Comparison of ENCODE assay signal across 1 cellular context in the genomic region with DNA sequence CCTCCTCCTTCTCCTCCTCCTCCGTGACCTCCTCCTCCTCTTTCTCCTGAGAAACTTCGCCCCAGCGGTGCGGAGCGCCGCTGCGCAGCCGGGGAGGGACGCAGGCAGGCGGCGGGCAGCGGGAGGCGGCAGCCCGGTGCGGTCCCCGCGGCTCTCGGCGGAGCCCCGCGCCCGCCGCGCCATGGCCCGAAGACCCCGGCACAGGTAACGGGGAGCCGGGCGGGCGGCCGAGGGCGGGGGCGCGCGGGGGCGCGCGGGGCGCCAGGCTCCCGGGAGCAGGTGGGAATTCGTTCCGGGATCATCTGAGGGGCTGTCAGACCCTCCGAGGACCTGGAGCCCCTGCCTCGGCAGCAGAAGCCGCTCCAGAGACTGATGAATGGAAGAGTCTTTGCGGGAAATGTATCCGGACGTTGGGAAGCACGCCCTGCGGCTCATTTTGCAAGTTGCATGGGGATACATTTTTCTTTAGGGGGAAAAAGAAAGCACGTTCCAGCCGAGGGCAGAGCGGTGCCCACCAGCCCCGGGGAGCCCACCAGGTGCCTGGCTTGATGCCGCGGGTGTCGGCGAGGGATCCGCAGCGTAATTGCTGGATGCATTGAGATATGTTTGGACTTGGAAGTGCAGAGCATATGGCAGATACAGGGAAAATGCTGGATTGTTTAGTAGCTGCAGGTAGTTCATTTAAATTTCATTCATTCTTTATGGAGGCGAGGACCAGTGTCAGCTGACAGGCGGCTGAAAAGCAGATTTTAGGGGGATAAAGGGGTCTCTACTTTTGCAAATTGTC.
A peak's percentile ranks its signal among the peaks of the same experiment; 100 is the strongest.
TF ChIP-seq lines count a peak whose summit lies in the region.

No MANE protein-coding gene starts in this region.

TF ChIP-seq in K562, 482 proteins besides CTCF, POLR2A, EP300 and RAD21 (continued from another document):
- peak; percentile 67; the same call in 1 of the 2 replicates for TF ChIP-seq ZBTB7A (IDR thresholded peaks at IDR 0.05; ENCODE audit: borderline replicate concordance, control insufficient read depth, low read depth, low read length)
- TF ChIP-seq MYC (IDR thresholded peaks at IDR 0.05; ENCODE audit: low read depth, low read length), result no peak; the same call in 1 of the 2 replicates
- TF ChIP-seq MYC (CRISPR knock-in tag; IDR thresholded peaks at IDR 0.05; ENCODE audit: borderline replicate concordance, low read depth), result 0 out of 2 replicates have a peak, but pooled peaks have one; percentile 19
- peak; percentile 26; the same call in 1 of the 2 replicates for TF ChIP-seq GATAD2B (IDR thresholded peaks at IDR 0.05; ENCODE audit: borderline replicate concordance)
- TF ChIP-seq, protein P1, sequence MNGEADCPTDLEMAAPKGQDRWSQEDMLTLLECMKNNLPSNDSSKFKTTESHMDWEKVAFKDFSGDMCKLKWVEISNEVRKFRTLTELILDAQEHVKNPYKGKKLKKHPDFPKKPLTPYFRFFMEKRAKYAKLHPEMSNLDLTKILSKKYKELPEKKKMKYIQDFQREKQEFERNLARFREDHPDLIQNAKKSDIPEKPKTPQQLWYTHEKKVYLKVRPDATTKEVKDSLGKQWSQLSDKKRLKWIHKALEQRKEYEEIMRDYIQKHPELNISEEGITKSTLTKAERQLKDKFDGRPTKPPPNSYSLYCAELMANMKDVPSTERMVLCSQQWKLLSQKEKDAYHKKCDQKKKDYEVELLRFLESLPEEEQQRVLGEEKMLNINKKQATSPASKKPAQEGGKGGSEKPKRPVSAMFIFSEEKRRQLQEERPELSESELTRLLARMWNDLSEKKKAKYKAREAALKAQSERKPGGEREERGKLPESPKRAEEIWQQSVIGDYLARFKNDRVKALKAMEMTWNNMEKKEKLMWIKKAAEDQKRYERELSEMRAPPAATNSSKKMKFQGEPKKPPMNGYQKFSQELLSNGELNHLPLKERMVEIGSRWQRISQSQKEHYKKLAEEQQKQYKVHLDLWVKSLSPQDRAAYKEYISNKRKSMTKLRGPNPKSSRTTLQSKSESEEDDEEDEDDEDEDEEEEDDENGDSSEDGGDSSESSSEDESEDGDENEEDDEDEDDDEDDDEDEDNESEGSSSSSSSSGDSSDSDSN (IDR thresholded peaks at IDR 0.05; ENCODE audit: borderline replicate concordance in 1 of 2, low read depth in 2 of 2, low read length in 2 of 2), result peak; percentile 76 to 95; a peak in 3 of 4 replicates
- TF ChIP-seq SP2 (IDR thresholded peaks at IDR 0.05; ENCODE audit: extremely low read depth, low read depth, low read length, poor library complexity, severe bottlenecking), result no peak
- TF ChIP-seq CBX1 (IDR thresholded peaks at IDR 0.05; ENCODE audit: low read depth), result no peak
- 0 out of 2 replicates have a peak, but pooled peaks have one; percentile 12 for TF ChIP-seq ZFX (CRISPR knock-in tag; IDR thresholded peaks at IDR 0.05)
- TF ChIP-seq HNRNPLL (IDR thresholded peaks at IDR 0.05; ENCODE audit: low read depth, low read length, poor library complexity, severe bottlenecking), result peak; percentile 54
- TF ChIP-seq PHF8 (IDR thresholded peaks at IDR 0.05; ENCODE audit: borderline replicate concordance, low read length), result 0 out of 2 replicates have a peak, but pooled peaks have one; percentile 1
- 0 out of 4 replicates have a peak, but pooled peaks of 1 of the 2 experiments have one; percentile 11 for TF ChIP-seq KDM1A (IDR thresholded peaks at IDR 0.05)
- TF ChIP-seq POLR2AphosphoS5 (IDR thresholded peaks at IDR 0.05; ENCODE audit: control insufficient read depth, insufficient read depth, low read depth, low read length), result 0 out of 2 replicates have a peak, but pooled peaks have one; percentile 45
- no peak for TF ChIP-seq ZNF785 (CRISPR knock-in tag; IDR thresholded peaks at IDR 0.05)
- TF ChIP-seq CBX3 (IDR thresholded peaks at IDR 0.05; ENCODE audit: borderline replicate concordance in 1 of 2, low read length in 2 of 2), result no peak
- peak; percentile 44 for TF ChIP-seq RBFOX2 (IDR thresholded peaks at IDR 0.05; ENCODE audit: low read depth, low read length)
- TF ChIP-seq CXXC5 (CRISPR knock-in tag; IDR thresholded peaks at IDR 0.05), result peak; percentile 25; the same call in 1 of the 2 replicates
- TF ChIP-seq, protein P2, sequence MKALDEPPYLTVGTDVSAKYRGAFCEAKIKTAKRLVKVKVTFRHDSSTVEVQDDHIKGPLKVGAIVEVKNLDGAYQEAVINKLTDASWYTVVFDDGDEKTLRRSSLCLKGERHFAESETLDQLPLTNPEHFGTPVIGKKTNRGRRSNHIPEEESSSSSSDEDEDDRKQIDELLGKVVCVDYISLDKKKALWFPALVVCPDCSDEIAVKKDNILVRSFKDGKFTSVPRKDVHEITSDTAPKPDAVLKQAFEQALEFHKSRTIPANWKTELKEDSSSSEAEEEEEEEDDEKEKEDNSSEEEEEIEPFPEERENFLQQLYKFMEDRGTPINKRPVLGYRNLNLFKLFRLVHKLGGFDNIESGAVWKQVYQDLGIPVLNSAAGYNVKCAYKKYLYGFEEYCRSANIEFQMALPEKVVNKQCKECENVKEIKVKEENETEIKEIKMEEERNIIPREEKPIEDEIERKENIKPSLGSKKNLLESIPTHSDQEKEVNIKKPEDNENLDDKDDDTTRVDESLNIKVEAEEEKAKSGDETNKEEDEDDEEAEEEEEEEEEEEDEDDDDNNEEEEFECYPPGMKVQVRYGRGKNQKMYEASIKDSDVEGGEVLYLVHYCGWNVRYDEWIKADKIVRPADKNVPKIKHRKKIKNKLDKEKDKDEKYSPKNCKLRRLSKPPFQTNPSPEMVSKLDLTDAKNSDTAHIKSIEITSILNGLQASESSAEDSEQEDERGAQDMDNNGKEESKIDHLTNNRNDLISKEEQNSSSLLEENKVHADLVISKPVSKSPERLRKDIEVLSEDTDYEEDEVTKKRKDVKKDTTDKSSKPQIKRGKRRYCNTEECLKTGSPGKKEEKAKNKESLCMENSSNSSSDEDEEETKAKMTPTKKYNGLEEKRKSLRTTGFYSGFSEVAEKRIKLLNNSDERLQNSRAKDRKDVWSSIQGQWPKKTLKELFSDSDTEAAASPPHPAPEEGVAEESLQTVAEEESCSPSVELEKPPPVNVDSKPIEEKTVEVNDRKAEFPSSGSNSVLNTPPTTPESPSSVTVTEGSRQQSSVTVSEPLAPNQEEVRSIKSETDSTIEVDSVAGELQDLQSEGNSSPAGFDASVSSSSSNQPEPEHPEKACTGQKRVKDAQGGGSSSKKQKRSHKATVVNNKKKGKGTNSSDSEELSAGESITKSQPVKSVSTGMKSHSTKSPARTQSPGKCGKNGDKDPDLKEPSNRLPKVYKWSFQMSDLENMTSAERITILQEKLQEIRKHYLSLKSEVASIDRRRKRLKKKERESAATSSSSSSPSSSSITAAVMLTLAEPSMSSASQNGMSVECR (CRISPR knock-in tag; IDR thresholded peaks at IDR 0.05), result peak; percentile 58; the same call in 1 of the 2 replicates
- TF ChIP-seq ERF (CRISPR knock-in tag; IDR thresholded peaks at IDR 0.05), result 0 out of 2 replicates have a peak, but pooled peaks have one; percentile 28
- TF ChIP-seq SIN3A (IDR thresholded peaks at IDR 0.05; ENCODE audit: borderline replicate concordance in 2 of 2, control insufficient read depth in 1 of 2, low read depth in 2 of 2, low read length in 2 of 2), result 0 out of 4 replicates have a peak, but pooled peaks of 1 of the 2 experiments have one; percentile 21
- peak; percentile 39 for TF ChIP-seq CCNT2 (IDR thresholded peaks at IDR 0.05; ENCODE audit: borderline replicate concordance, extremely low read depth, insufficient read length, low read depth, low read length)
